In genomic region chr3:151146071-151146730, GRCh38 we compare ENCODE assay signal across 8 cellular contexts. TPM values are rescaled to one million over a fixed set of nuclear protein-coding genes. Genes with fewer than 3 reads are reported as not detected.
DNase-seq lines count a peak whose midpoint lies in the region; ATAC-seq, FAIRE-seq and TF ChIP-seq lines count a peak whose summit lies in the region.

No MANE protein-coding gene starts in this region.

- peak overlapping the region in 1 of 59 donors; percentile 26 for H3K4me3 ChIP-seq in dorsolateral prefrontal cortex
- H3K4me3 ChIP-seq in HepG2 (replicated peaks in 1 of 3; ENCODE audit: insufficient read depth in 1 of 3, low read depth in 2 of 3, low read length in 3 of 3): no peak overlapping the region

- H3K79me2 ChIP-seq in HepG2 (ENCODE audit: insufficient read depth, low read length): no peaks in the 10 kb centered on the region

- TF ChIP-seq POLR2A in HepG2 (IDR thresholded peaks at IDR 0.05; ENCODE audit: insufficient read depth in 1 of 2, low read depth in 2 of 2, low read length in 2 of 2): no peak

- BruUV-seq in HepG2 (replicated peaks; lab: Mats Ljungman, UMichigan): no TSS peak

- no peak overlapping the region for H2AFZ ChIP-seq in HepG2 (ENCODE audit: low read length)

- H3K27ac ChIP-seq in dorsolateral prefrontal cortex (peak overlapping the region in 6 of 59 donors; percentile 1 to 58 (median 40)), HepG2 (ENCODE audit: extremely low read length, insufficient read depth, low read length) (no peak overlapping the region)

- DNase-seq in CMK (ENCODE audit: low read depth) (peak; percentile 41), NCI-H446 (lab: John Stamatoyannopoulos, UW) (peak; percentile 47 to 81), dorsolateral prefrontal cortex (peak; percentile 33 to 78 (median 67)), HepG2 (ENCODE audit: low spot score) (peak; percentile 75)
- DNase-seq in activated CD4-positive, alpha-beta T cell treated with anti-CD3 and anti-CD28 coated beads for 24 hours (ENCODE audit: low read depth in 2 of 2): peak; percentile 10 to 17
- DNase-seq in stimulated activated CD4-positive, alpha-beta T cell treated with anti-CD3 and anti-CD28 coated beads, TNF-alpha, amount 100 ng/mL, for 48 hours (ENCODE audit: low read depth in 3 of 3): peak; percentile 24 to 44 (median 35)

- intact Hi-C loops in dorsolateral prefrontal cortex (cut with DNase I): loop anchor here (2.0 to 5.0 kb wide), 7 partner anchors 59 to 425 kb away; partner anchors contain the start of gene MED12L (in 1 of the 2)
- intact Hi-C loops in HepG2 (cut with micrococcal nuclease; ENCODE audit: unreplicated experiment): loop anchor here (1.0 to 10.0 kb wide), 6 partner anchors 59 to 621 kb away; partner anchors contain the start of gene MED12L

- TF ChIP-seq RAD21 in HepG2 (CRISPR knock-in tag; IDR thresholded peaks at IDR 0.05): peak; percentile 85

- CTCF ChIA-PET in HepG2 (lab: Yijun Ruan, JAX; ENCODE audit: low intra/inter-chr PET ratio, low total read pairs): interaction anchor here (1.7 to 2.1 kb wide), 4 partner anchors 80 to 358 kb away, joined by 4 to 22 read pairs (median 9); no protein-coding TSS in a partner anchor

- no peaks in the 10 kb centered on the region for H3K9me3 ChIP-seq in HepG2 (ENCODE audit: low read length)

- TF ChIP-seq CTCF in dorsolateral prefrontal cortex (IDR thresholded peaks at IDR 0.05 in 54 of 56, conservative IDR thresholded peaks at IDR 0.05 in 2 of 56; ENCODE audit: low read depth in 1 of 56, partially characterized antibody in 56 of 56) (peak; percentile 52 to 98 (median 92)), HepG2 (CRISPR knock-in tag; IDR thresholded peaks at IDR 0.05) (peak; percentile 92)

- no peaks in the 10 kb centered on the region for H4K20me1 ChIP-seq in HepG2 (ENCODE audit: insufficient read depth, low read length)

- POLR2A ChIA-PET in HepG2 (lab: Yijun Ruan, JAX): no interaction called here

- ATAC-seq in GM19395 (IDR thresholded peaks at IDR 0.05; ENCODE audit: unreplicated experiment): peak; percentile 94
- ATAC-seq in HG03442 (IDR thresholded peaks at IDR 0.05; ENCODE audit: unreplicated experiment): peak; percentile 91
- ATAC-seq in HepG2: peak; percentile 99

- WGBS in HepG2 (ENCODE audit: low lambda C conversion rate): 3% methylated on average over 9 of the region's 9 CpGs

- H3K36me3 ChIP-seq in HepG2 (replicated peaks in 1 of 2; ENCODE audit: control insufficient read depth in 1 of 2, insufficient read depth in 2 of 2, low read length in 2 of 2): no peaks in the 10 kb centered on the region

- no peak for TF ChIP-seq EP300 in HepG2 (IDR thresholded peaks at IDR 0.05; ENCODE audit: low read depth in 2 of 2, low read length in 2 of 2)
- TF ChIP-seq EP300 in HepG2 (CRISPR knock-in tag; IDR thresholded peaks at IDR 0.05; ENCODE audit: borderline replicate concordance): no peak

- no peak overlapping the region for H3K9ac ChIP-seq in HepG2 (ENCODE audit: insufficient read depth, low read depth, low read length)

- H3K4me1 ChIP-seq in HepG2 (ENCODE audit: insufficient read depth, low read length): no peaks in the 10 kb centered on the region

- FAIRE-seq in HepG2 (lab: Jason Lieb, UNC): peak; percentile 98

- no peaks in the 10 kb centered on the region for H3K27me3 ChIP-seq in dorsolateral prefrontal cortex
- peaks cover 2 to 7% of the 10 kb centered on the region in 2 experiments; a peak in 3 of 5 replicates for H3K27me3 ChIP-seq in HepG2 (ENCODE audit: control insufficient read depth in 1 of 2, insufficient read depth in 2 of 2, low read length in 2 of 2)

- H3K4me2 ChIP-seq in HepG2 (ENCODE audit: low read depth, low read length): no peak overlapping the region

- in situ Hi-C loops in HepG2 (cut with HindIII; ENCODE audit: extremely low pct_ligation_motif_present, low pct_unique_long_range_greater_than_20kb): loop anchor here (5.0 kb wide), 1 partner anchor 219 kb away; no protein-coding TSS in a partner anchor

TF ChIP-seq in HepG2, 621 proteins besides CTCF, POLR2A, EP300 and RAD21 (continues in another document):
- TF ChIP-seq SP4 (CRISPR knock-in tag; IDR thresholded peaks at IDR 0.05) (0 out of 2 replicates have a peak, but pooled peaks have one; percentile 17), SALL1 (CRISPR knock-in tag; IDR thresholded peaks at IDR 0.05) (peak; percentile 48), PPARG (CRISPR knock-in tag; conservative IDR thresholded peaks at IDR 0.05) (0 out of 2 replicates have a peak, but pooled peaks have one; percentile 16), JARID2 (CRISPR knock-in tag; IDR thresholded peaks at IDR 0.05; ENCODE audit: insufficient replicate concordance) (no peak), ZBTB7A (CRISPR knock-in tag; IDR thresholded peaks at IDR 0.05) (no peak), ZNF414 (CRISPR knock-in tag; IDR thresholded peaks at IDR 0.05) (0 out of 2 replicates have a peak, but pooled peaks have one; percentile 2), BHLHE40 (IDR thresholded peaks at IDR 0.05; ENCODE audit: low read length) (0 out of 2 replicates have a peak, but pooled peaks have one; percentile 9), THRA (CRISPR knock-in tag; IDR thresholded peaks at IDR 0.05; ENCODE audit: borderline replicate concordance) (peak; percentile 32; the same call in 1 of the 2 replicates), KDM2A (CRISPR knock-in tag; IDR thresholded peaks at IDR 0.05; ENCODE audit: borderline replicate concordance, low read depth) (0 out of 2 replicates have a peak, but pooled peaks have one; percentile 27), ZNF383 (CRISPR knock-in tag; IDR thresholded peaks at IDR 0.05; ENCODE audit: borderline replicate concordance) (no peak), ZNF253 (CRISPR knock-in tag; IDR thresholded peaks at IDR 0.05; ENCODE audit: borderline replicate concordance) (no peak), CEBPB (IDR thresholded peaks at IDR 0.05; ENCODE audit: borderline replicate concordance, low read depth, low read length) (peak; percentile 77), HNF4G (IDR thresholded peaks at IDR 0.05; ENCODE audit: borderline replicate concordance, low read depth, low read length) (peak; percentile 28; the same call in 1 of the 2 replicates), HNF4G (CRISPR knock-in tag; IDR thresholded peaks at IDR 0.05; ENCODE audit: borderline replicate concordance, low read depth) (no peak), ERF (CRISPR knock-in tag; IDR thresholded peaks at IDR 0.05) (peak; percentile 20; the same call in 1 of the 2 replicates), ZBTB37 (CRISPR knock-in tag; IDR thresholded peaks at IDR 0.05) (peak; percentile 81; the same call in 1 of the 2 replicates)

RNA-seq across cellular contexts. Expression of gene GPR171, which starts 56.8 kb away (rescaled TPM):
- 1 to 10 TPM in 1 of 120 experiments, under 1 TPM in 11, not detected in 108; 0.30 to 1.6 (median 0.52) TPM for total RNA-seq in dorsolateral prefrontal cortex
- not detected in 2 replicates for total RNA-seq in HepG2 (2016; rRNA removed; fragmentation: Illumina TruSeq; extraction: Trizol)
- not detected in 2 replicates for total RNA-seq in HepG2 (2016; cell fraction: cytosol; rRNA removed; fragmentation: Illumina TruSeq; extraction: Trizol; ENCODE audit: low read depth)
- not detected in 2 replicates for total RNA-seq in HepG2 (2016; cell fraction: insoluble cytoplasmic fraction; rRNA removed; fragmentation: Illumina TruSeq; extraction: Trizol)
- total RNA-seq in HepG2 (2016; cell fraction: membrane; rRNA removed; fragmentation: Illumina TruSeq; extraction: Trizol): not detected in 2 replicates
- not detected in 2 replicates for total RNA-seq in HepG2 (2016; cell fraction: nucleus; rRNA removed; fragmentation: Illumina TruSeq; extraction: Trizol)
- polyA plus RNA-seq in HepG2 (2011; rRNA removed): not detected in 2 replicates
- polyA plus RNA-seq in HepG2 (2011; cell fraction: cytosol; rRNA removed): not detected in 2 replicates
- polyA plus RNA-seq in HepG2 (2011; cell fraction: nucleus; rRNA removed): not detected in 2 replicates
- polyA plus RNA-seq in HepG2 (2012): not detected in 2 replicates
- not detected in 2 replicates for polyA plus RNA-seq in HepG2 (2016; cell fraction: cytosol; fragmentation: Illumina TruSeq; extraction: Trizol; ENCODE audit: low read depth)
- polyA plus RNA-seq in HepG2 (2016; cell fraction: insoluble cytoplasmic fraction; fragmentation: Illumina TruSeq; extraction: Trizol; ENCODE audit: low read depth): not detected in 2 replicates
- not detected in 2 replicates for polyA plus RNA-seq in HepG2 (2016; cell fraction: membrane; fragmentation: Illumina TruSeq; extraction: Trizol; ENCODE audit: low read depth)
- not detected in 2 replicates for polyA plus RNA-seq in HepG2 (2016; cell fraction: nucleus; fragmentation: Illumina TruSeq; extraction: Trizol; ENCODE audit: insufficient read depth, low read depth)
- polyA minus RNA-seq in HepG2 (2011; rRNA and poly(A)+ RNA removed; ENCODE audit: low replicate concordance): not detected in 2 replicates
- not detected in 2 replicates for polyA minus RNA-seq in HepG2 (2011; cell fraction: cytosol; rRNA and poly(A)+ RNA removed)
- polyA minus RNA-seq in HepG2 (2011; cell fraction: nucleus; rRNA and poly(A)+ RNA removed): not detected in 2 replicates

Comparison
In these comparisons a context has a peak if more than half of its experiments do, and no peak if none do; other contexts are left out.
1. DNase-seq: peak in every context shown above with its lines; median percentile 75 in HepG2; 67 in dorsolateral prefrontal cortex; 64 in NCI-H446; 41 in CMK; 35 in stimulated activated CD4-positive, alpha-beta T cell treated with anti-CD3 and anti-CD28 coated beads, TNF-alpha, amount 100 ng/mL, for 48 hours; 14 in activated CD4-positive, alpha-beta T cell treated with anti-CD3 and anti-CD28 coated beads for 24 hours.